In genomic region chr4:188930822-188931221, GRCh38 we compare ENCODE assay signal across 18 cellular contexts.
A peak's percentile ranks its signal among the peaks of the same experiment; 100 is the strongest.
DNase-seq lines count a peak whose midpoint lies in the region; TF ChIP-seq lines count a peak whose summit lies in the region.
"Had no signal": no experiment of that assay in that cellular context is flagged by ENCODE, and none has a peak within 500 bp of the region (broad histone marks: within the 10 kb centered on the region; RNA-seq: fewer than 3 reads in every experiment).

No MANE protein-coding gene starts in this region.

- no peak overlapping the region for H3K4ac ChIP-seq in neuronal stem cell (ENCODE audit: low read length)

- H3K9ac ChIP-seq in neuronal stem cell (ENCODE audit: low read depth, low read length, poor library complexity), result no peak overlapping the region

- no peak for TF ChIP-seq EP300 in tibial nerve (IDR thresholded peaks at IDR 0.05)

- H3K9me3 ChIP-seq in neuronal stem cell (replicated peaks in 1 of 2; ENCODE audit: control insufficient read depth in 2 of 2, insufficient read depth in 1 of 2, low read depth in 1 of 2, low read length in 2 of 2) (peaks cover 0 to 7% of the 10 kb centered on the region in 2 donors), tibial nerve (peaks cover 0 to 4% (median 0%) of the 10 kb centered on the region in 4 donors)
- H3K9me3 ChIP-seq: ovary had no signal

- no peak overlapping the region for H3K18ac ChIP-seq in neuronal stem cell (ENCODE audit: low read length)

- H4K91ac ChIP-seq in neuronal stem cell (ENCODE audit: low read depth, low read length, poor library complexity), result no peak overlapping the region

- H3K27ac ChIP-seq in neuronal stem cell (replicated peaks; ENCODE audit: low read length) (no peak overlapping the region), tibial nerve (no peak overlapping the region)
- H3K27ac ChIP-seq: brain microvascular endothelial cell, C4-2B, ovary, sigmoid colon had no signal

- no peak overlapping the region for H3K4me2 ChIP-seq in neuronal stem cell (ENCODE audit: insufficient read depth, low read length, poor library complexity, severe bottlenecking)

- DNase-seq in DMS53 (lab: John Stamatoyannopoulos, UW) (peak; percentile 47), DMS53 treated with DMSO at 0.1 percent for 48 hours (lab: John Stamatoyannopoulos, UW; ENCODE audit: unreplicated experiment) (no peak), astrocyte of the spinal cord (ENCODE audit: low read depth, low spot score) (peak; percentile 12), neuronal stem cell (ENCODE audit: low spot score) (peak; percentile 15), NCI-H2107 treated with DMSO at 0.1 percent for 48 hours (lab: John Stamatoyannopoulos, UW; ENCODE audit: unreplicated experiment) (no peak), tibial nerve (ENCODE audit: low spot score in 2 of 2) (no peak)
- DNase-seq in stimulated activated CD4-positive, alpha-beta T cell treated with anti-CD3 and anti-CD28 coated beads, Interleukin-15, amount 100 ng/mL, for 24 hours, result peak; percentile 9
- no peak for DNase-seq in stimulated activated CD4-positive, alpha-beta T cell treated with anti-CD3 and anti-CD28 coated beads, Interleukin-1b, Interleukin-23, amount 100 ng/mL, for 48 hours
- DNase-seq: 8988T; activated naive CD4-positive, alpha-beta T cell treated with anti-CD3 and anti-CD28 coated beads, Interleukin-2, amount 50 U/mL, for 16 hours; brain microvascular endothelial cell; Karpas-422; left ventricle myocardium superior; NCI-H1105; NCI-H2171; ovary; sigmoid colon had no signal

- H3K36me3 ChIP-seq in neuronal stem cell (replicated peaks in 1 of 2; ENCODE audit: control insufficient read depth in 2 of 2, insufficient read depth in 2 of 2, low read length in 2 of 2) (no peaks in the 10 kb centered on the region), tibial nerve (no peaks in the 10 kb centered on the region)
- H3K36me3 ChIP-seq: brain microvascular endothelial cell, ovary, sigmoid colon had no signal

- H3K14ac ChIP-seq in neuronal stem cell (ENCODE audit: low read length), result no peak overlapping the region

- no peak overlapping the region for H3K4me3 ChIP-seq in astrocyte of the spinal cord (ENCODE audit: low read depth, low read length)
- no peak overlapping the region for H3K4me3 ChIP-seq in neuronal stem cell (ENCODE audit: low read length in 2 of 2)
- H3K4me3 ChIP-seq in tibial nerve, result no peak overlapping the region
- H3K4me3 ChIP-seq: ovary, sigmoid colon had no signal

- no peak overlapping the region for H2BK15ac ChIP-seq in neuronal stem cell (ENCODE audit: low read length)

- no peak overlapping the region for H2BK5ac ChIP-seq in neuronal stem cell (ENCODE audit: low read length)

- H3K4me1 ChIP-seq in neuronal stem cell (ENCODE audit: control insufficient read depth in 2 of 2, insufficient read depth in 1 of 2, low read depth in 1 of 2, low read length in 2 of 2), result no peaks in the 10 kb centered on the region
- no peaks in the 10 kb centered on the region for H3K4me1 ChIP-seq in tibial nerve
- H3K4me1 ChIP-seq: sigmoid colon had no signal

- H4K8ac ChIP-seq in neuronal stem cell (ENCODE audit: low read depth, low read length), result no peak overlapping the region

- H3K23ac ChIP-seq in neuronal stem cell (ENCODE audit: low read depth, low read length, poor library complexity), result no peak overlapping the region

- no peak overlapping the region for H2AK5ac ChIP-seq in neuronal stem cell (ENCODE audit: low read depth, low read length)

- no peak for TF ChIP-seq CTCF in astrocyte of the spinal cord (IDR thresholded peaks at IDR 0.05; ENCODE audit: low read depth, low read length)
- no peak for TF ChIP-seq CTCF in tibial nerve (IDR thresholded peaks at IDR 0.05)

- H3K27me3 ChIP-seq in neuronal stem cell (ENCODE audit: control insufficient read depth in 3 of 3, insufficient read depth in 3 of 3, low read depth in 1 of 3, low read length in 3 of 3), result no peaks in the 10 kb centered on the region
- no peaks in the 10 kb centered on the region for H3K27me3 ChIP-seq in tibial nerve
- H3K27me3 ChIP-seq: brain microvascular endothelial cell, ovary, sigmoid colon had no signal

- no CpG with 5 or more reads among the region's 2 CpGs for WGBS in neuronal stem cell (ENCODE audit: extremely low coverage in 2 of 2, insufficient read length in 2 of 2, insufficient replicate concordance in 1 of 2), 2 donors
- 90 to 94% methylated on average over 2 of the region's 2 CpGs for WGBS in tibial nerve, 2 donors

- no peak for TF ChIP-seq POLR2A in tibial nerve (IDR thresholded peaks at IDR 0.05)

- H2BK120ac ChIP-seq in neuronal stem cell (ENCODE audit: low read depth, low read length), result no peak overlapping the region

- H3K79me1 ChIP-seq in neuronal stem cell (ENCODE audit: low read depth, low read length), result no peaks in the 10 kb centered on the region

- H2AFZ ChIP-seq in neuronal stem cell (ENCODE audit: low read length), result no peak overlapping the region

- in situ Hi-C loops in astrocyte of the spinal cord (cut with HindIII; ENCODE audit: low sequenced_read_pairs), result no loop called here

- no peak overlapping the region for H2BK12ac ChIP-seq in neuronal stem cell (ENCODE audit: low read length)

Comparison
In these comparisons a context has a peak if more than half of its experiments do, and no peak if none do; other contexts are left out.
1. DNase-seq: peak in DMS53 (single experiment), stimulated activated CD4-positive, alpha-beta T cell treated with anti-CD3 and anti-CD28 coated beads, Interleukin-15, amount 100 ng/mL, for 24 hours (single experiment), astrocyte of the spinal cord (single experiment) and neuronal stem cell (single experiment); none in DMS53 treated with DMSO at 0.1 percent for 48 hours (single experiment), stimulated activated CD4-positive, alpha-beta T cell treated with anti-CD3 and anti-CD28 coated beads, Interleukin-1b, Interleukin-23, amount 100 ng/mL, for 48 hours (single experiment), NCI-H2107 treated with DMSO at 0.1 percent for 48 hours (single experiment) and tibial nerve (0 of 2).